1 cellular context compared by ENCODE assay signal in genomic region chr2:47172922-47173695, GRCh38.
TF ChIP-seq lines count a peak whose summit lies in the region.

No MANE protein-coding gene starts in this region.

TF ChIP-seq in H1, 55 proteins besides CTCF, POLR2A, EP300 and RAD21:
- TF ChIP-seq CBX5 (IDR thresholded peaks at IDR 0.05; ENCODE audit: low read depth, low read length), result no peak
- no peak for TF ChIP-seq ASH2L (IDR thresholded peaks at IDR 0.05; ENCODE audit: low read length)
TF ChIP-seq in H1: peak in this region for 0.
